In genomic region chr4:4535590-4535989, GRCh38 we compare ENCODE assay signal across 26 cellular contexts. TPM values are rescaled to one million over a fixed set of nuclear protein-coding genes. Genes with fewer than 3 reads are reported as not detected.
A peak's percentile ranks its signal among the peaks of the same experiment; 100 is the strongest.
DNase-seq lines count a peak whose midpoint lies in the region; ATAC-seq, FAIRE-seq and TF ChIP-seq lines count a peak whose summit lies in the region.
"Had no signal": no experiment of that assay in that cellular context is flagged by ENCODE, and none has a peak within 500 bp of the region (broad histone marks: within the 10 kb centered on the region; RNA-seq: fewer than 3 reads in every experiment).

No MANE protein-coding gene starts in this region.

- H4K20me1 ChIP-seq in HepG2 (ENCODE audit: insufficient read depth, low read length), result no peaks in the 10 kb centered on the region; the same call in 1 of the 2 replicates
- peaks cover 12% of the 10 kb centered on the region for H4K20me1 ChIP-seq in Loucy (ENCODE audit: insufficient read depth, low read length, poor library complexity, severe bottlenecking)

- no peaks in the 10 kb centered on the region for H3K9me2 ChIP-seq in Loucy (replicated peaks; ENCODE audit: low read depth, low read length)

- H3K79me2 ChIP-seq in HepG2 (ENCODE audit: insufficient read depth, low read length) (peaks cover 82% of the 10 kb centered on the region), Loucy (ENCODE audit: insufficient read depth, low read length) (peaks cover 75% of the 10 kb centered on the region)

- H3K4me1 Mint-ChIP-seq in activated T-helper 17 cell treated with anti-CD3 and anti-CD28 coated beads, Interleukin-2, amount 50 U/mL, for 72 hours, result peaks cover 23% of the 10 kb centered on the region
- H3K4me1 Mint-ChIP-seq in WTC11, result peaks cover 5% of the 10 kb centered on the region; the same call in 1 of the 2 replicates

- CTCF ChIA-PET in HepG2 (lab: Yijun Ruan, JAX; ENCODE audit: low intra/inter-chr PET ratio, low total read pairs), result no interaction called here
- CTCF ChIA-PET in WTC11 (lab: Charles Lee), result no interaction called here

- DNase-seq in HepG2 (ENCODE audit: low spot score) (no peak), right lobe of liver (no peak), epithelial cell of esophagus (ENCODE audit: low read depth) (peak; percentile 11), heart right ventricle (no peak), WTC11 (ENCODE audit: low spot score) (no peak)
- DNase-seq: 8988T; ACHN; BE2C; C1 segment of cervical spinal cord; CD4-positive, alpha-beta memory T cell; CD4-positive, CD25-positive, alpha-beta regulatory T cell; CD8-positive, alpha-beta memory T cell; COR-L47; DMS 273 treated with DMSO at 0.1 percent for 48 hours; DMS153; DMS79 treated with DMSO at 0.1 percent for 48 hours; GF-D8 had no signal

- H3K36me3 Mint-ChIP-seq in activated T-helper 17 cell treated with anti-CD3 and anti-CD28 coated beads, Interleukin-2, amount 50 U/mL, for 72 hours (ENCODE audit: low read depth), result peaks cover 8% of the 10 kb centered on the region
- no peaks in the 10 kb centered on the region for H3K36me3 Mint-ChIP-seq in WTC11
- H3K36me3 Mint-ChIP-seq: CD4-positive, CD25-positive, alpha-beta regulatory T cell had no signal

- peak overlapping the region; percentile 65 for H3K27ac ChIP-seq in HepG2 (ENCODE audit: extremely low read length, insufficient read depth, low read length)
- no peak overlapping the region for H3K27ac ChIP-seq in right lobe of liver
- H3K27ac ChIP-seq in heart right ventricle, result no peak overlapping the region
- H3K27ac ChIP-seq: BLaER1 had no signal

- BruUV-seq in HepG2 (replicated peaks; lab: Mats Ljungman, UMichigan), result no TSS peak

- H3K4me3 Mint-ChIP-seq in activated T-helper 17 cell treated with anti-CD3 and anti-CD28 coated beads, Interleukin-2, amount 50 U/mL, for 72 hours, result no peak overlapping the region
- no peak overlapping the region for H3K4me3 Mint-ChIP-seq in WTC11
- H3K4me3 Mint-ChIP-seq: CD14-positive monocyte; CD4-positive, alpha-beta memory T cell; CD8-positive, alpha-beta memory T cell had no signal

- ATAC-seq in HepG2 (peak; percentile 65), right lobe of liver (no peak), HG03045 (IDR thresholded peaks at IDR 0.05; ENCODE audit: unreplicated experiment) (no peak), heart right ventricle (no peak), WTC11 (no peak)
- no peak for ATAC-seq in activated T-helper 17 cell treated with anti-CD3 and anti-CD28 coated beads, Interleukin-2, amount 50 U/mL, for 72 hours (replicated peaks)

- H3K36me3 ChIP-seq in HepG2 (replicated peaks in 1 of 2; ENCODE audit: control insufficient read depth in 1 of 2, insufficient read depth in 2 of 2, low read length in 2 of 2) (no peaks in the 10 kb centered on the region), right lobe of liver (no peaks in the 10 kb centered on the region), Loucy (ENCODE audit: insufficient read depth, low read length) (no peaks in the 10 kb centered on the region), heart right ventricle (no peaks in the 10 kb centered on the region)
- H3K36me3 ChIP-seq: BE2C had no signal

- H3K4me1 ChIP-seq in HepG2 (ENCODE audit: insufficient read depth, low read length) (peaks cover 66% of the 10 kb centered on the region), right lobe of liver (peaks cover 0 to 11% (median 5%) of the 10 kb centered on the region in 4 donors), Loucy (ENCODE audit: insufficient read depth, low read length, poor library complexity, severe bottlenecking) (peaks cover 29% of the 10 kb centered on the region), heart right ventricle (peaks cover 3 to 35% (median 17%) of the 10 kb centered on the region in 9 donors)
- H3K4me1 ChIP-seq: BE2C had no signal

- no peak overlapping the region; the same call in 1 of the 2 replicates for H3K4me2 ChIP-seq in HepG2 (ENCODE audit: low read depth, low read length)
- H3K4me2 ChIP-seq in Loucy (ENCODE audit: low read depth, low read length, poor library complexity, severe bottlenecking), result peak overlapping the region; percentile 37
- H3K4me2 ChIP-seq: BLaER1 had no signal

- peak overlapping the region; percentile 56 for H3K27ac Mint-ChIP-seq in activated T-helper 17 cell treated with anti-CD3 and anti-CD28 coated beads, Interleukin-2, amount 50 U/mL, for 72 hours
- no peak overlapping the region for H3K27ac Mint-ChIP-seq in WTC11
- H3K27ac Mint-ChIP-seq: CD4-positive, CD25-positive, alpha-beta regulatory T cell had no signal

- TF ChIP-seq RAD21 in HepG2 (CRISPR knock-in tag; IDR thresholded peaks at IDR 0.05), result no peak

- TF ChIP-seq POLR2A in HepG2 (IDR thresholded peaks at IDR 0.05; ENCODE audit: insufficient read depth in 1 of 2, low read depth in 2 of 2, low read length in 2 of 2), result no peak
- no peak for TF ChIP-seq POLR2A in right lobe of liver (IDR thresholded peaks at IDR 0.05)

- H3K4me3 ChIP-seq in HepG2 (replicated peaks in 1 of 3; ENCODE audit: insufficient read depth in 1 of 3, low read depth in 2 of 3, low read length in 3 of 3) (no peak overlapping the region), right lobe of liver (no peak overlapping the region), Loucy (ENCODE audit: low read length, poor library complexity, severe bottlenecking) (no peak overlapping the region), epithelial cell of esophagus (ENCODE audit: low read length) (no peak overlapping the region), heart right ventricle (no peak overlapping the region)
- H3K4me3 ChIP-seq: BLaER1 had no signal

- POLR2A ChIA-PET in HepG2 (lab: Yijun Ruan, JAX) (no interaction called here), WTC11 (lab: Charles Lee) (no interaction called here)

- TF ChIP-seq EP300 in HepG2 (IDR thresholded peaks at IDR 0.05; ENCODE audit: low read depth in 2 of 2, low read length in 2 of 2), result no peak
- no peak for TF ChIP-seq EP300 in HepG2 (CRISPR knock-in tag; IDR thresholded peaks at IDR 0.05; ENCODE audit: borderline replicate concordance)

- H3K27me3 Mint-ChIP-seq in activated T-helper 17 cell treated with anti-CD3 and anti-CD28 coated beads, Interleukin-2, amount 50 U/mL, for 72 hours, result no peaks in the 10 kb centered on the region
- H3K27me3 Mint-ChIP-seq in WTC11 (ENCODE audit: low read depth), result no peaks in the 10 kb centered on the region
- H3K27me3 Mint-ChIP-seq: CD4-positive, alpha-beta memory T cell; CD4-positive, CD25-positive, alpha-beta regulatory T cell; CD8-positive, alpha-beta memory T cell had no signal

- intact Hi-C loops in HepG2 (cut with micrococcal nuclease; ENCODE audit: unreplicated experiment), result no loop called here
- intact Hi-C loops in right lobe of liver (cut with DNase I), result no loop called here
- intact Hi-C loops in heart right ventricle (cut with DNase I), result no loop called here

- H3K27me3 ChIP-seq in HepG2 (ENCODE audit: control insufficient read depth in 1 of 2, insufficient read depth in 2 of 2, low read length in 2 of 2) (no peaks in the 10 kb centered on the region), right lobe of liver (no peaks in the 10 kb centered on the region), Loucy (ENCODE audit: insufficient read depth, low read length, poor library complexity, severe bottlenecking) (no peaks in the 10 kb centered on the region), heart right ventricle (no peaks in the 10 kb centered on the region)
- H3K27me3 ChIP-seq: BE2C, BLaER1 had no signal

- TF ChIP-seq CTCF in HepG2 (CRISPR knock-in tag; IDR thresholded peaks at IDR 0.05) (no peak), right lobe of liver (IDR thresholded peaks at IDR 0.05) (no peak), Loucy (conservative IDR thresholded peaks at IDR 0.05; ENCODE audit: low read length) (no peak), epithelial cell of esophagus (IDR thresholded peaks at IDR 0.05; ENCODE audit: insufficient read depth, low read depth, low read length, missing control alignments) (no peak), heart right ventricle (IDR thresholded peaks at IDR 0.05) (no peak), WTC11 (IDR thresholded peaks at IDR 0.05) (no peak)

- H3K9me3 ChIP-seq in HepG2 (ENCODE audit: low read length) (no peaks in the 10 kb centered on the region), right lobe of liver (no peaks in the 10 kb centered on the region), Loucy (ENCODE audit: insufficient read depth, low read depth, low read length) (no peaks in the 10 kb centered on the region), heart right ventricle (no peaks in the 10 kb centered on the region)
- H3K9me3 ChIP-seq: BE2C, BLaER1 had no signal

- H3K9ac ChIP-seq in HepG2 (ENCODE audit: insufficient read depth, low read depth, low read length) (no peak overlapping the region; the same call in 1 of the 2 replicates), Loucy (ENCODE audit: low read depth, low read length, poor library complexity, severe bottlenecking) (no peak overlapping the region)
- H3K9ac ChIP-seq: BLaER1 had no signal

- no peaks in the 10 kb centered on the region for H3K9me3 Mint-ChIP-seq in activated T-helper 17 cell treated with anti-CD3 and anti-CD28 coated beads, Interleukin-2, amount 50 U/mL, for 72 hours
- no peaks in the 10 kb centered on the region for H3K9me3 Mint-ChIP-seq in WTC11
- H3K9me3 Mint-ChIP-seq: CD14-positive monocyte; CD4-positive, alpha-beta memory T cell; CD4-positive, CD25-positive, alpha-beta regulatory T cell; CD8-positive, alpha-beta memory T cell had no signal

- H2AFZ ChIP-seq in HepG2 (ENCODE audit: low read length) (no peak overlapping the region), Loucy (ENCODE audit: low read length) (no peak overlapping the region)

- in situ Hi-C loops in HepG2 (cut with HindIII; ENCODE audit: extremely low pct_ligation_motif_present, low pct_unique_long_range_greater_than_20kb), result no loop called here

- no peaks in the 10 kb centered on the region for H3F3A ChIP-seq in Loucy (ENCODE audit: low read depth)

- no peak for FAIRE-seq in HepG2 (lab: Jason Lieb, UNC)
- FAIRE-seq: A204.1, G401.6, GM12892, GM18507 had no signal

RNA-seq across cellular contexts. Expression of gene STX18, which starts 6.3 kb away (rescaled TPM):
- 37.1 and 41.2 TPM in 2 replicates for total RNA-seq in HepG2 (2016; rRNA removed; fragmentation: Illumina TruSeq; extraction: Trizol)
- 11.5 and 14.0 TPM in 2 replicates for total RNA-seq in HepG2 (2016; cell fraction: cytosol; rRNA removed; fragmentation: Illumina TruSeq; extraction: Trizol; ENCODE audit: low read depth)
- 40.9 and 44.1 TPM in 2 replicates for total RNA-seq in HepG2 (2016; cell fraction: insoluble cytoplasmic fraction; rRNA removed; fragmentation: Illumina TruSeq; extraction: Trizol)
- total RNA-seq in HepG2 (2016; cell fraction: membrane; rRNA removed; fragmentation: Illumina TruSeq; extraction: Trizol), result 12.6 and 15.9 TPM in 2 replicates
- 24.4 and 27.9 TPM in 2 replicates for total RNA-seq in HepG2 (2016; cell fraction: nucleus; rRNA removed; fragmentation: Illumina TruSeq; extraction: Trizol)
- polyA plus RNA-seq in HepG2 (2011; rRNA removed), result 23.9 TPM in 2 replicates
- polyA plus RNA-seq in HepG2 (2011; cell fraction: cytosol; rRNA removed), result 17.9 and 20.1 TPM in 2 replicates
- 24.6 and 26.7 TPM in 2 replicates for polyA plus RNA-seq in HepG2 (2011; cell fraction: nucleus; rRNA removed)
- 22.7 and 31.3 TPM in 2 replicates for polyA plus RNA-seq in HepG2 (2012)
- 4.8 and 5.9 TPM in 2 replicates for polyA plus RNA-seq in HepG2 (2016; cell fraction: cytosol; fragmentation: Illumina TruSeq; extraction: Trizol; ENCODE audit: low read depth)
- 50.8 and 51.9 TPM in 2 replicates for polyA plus RNA-seq in HepG2 (2016; cell fraction: insoluble cytoplasmic fraction; fragmentation: Illumina TruSeq; extraction: Trizol; ENCODE audit: low read depth)
- polyA plus RNA-seq in HepG2 (2016; cell fraction: membrane; fragmentation: Illumina TruSeq; extraction: Trizol; ENCODE audit: low read depth), result 7.5 and 10.0 TPM in 2 replicates
- polyA plus RNA-seq in HepG2 (2016; cell fraction: nucleus; fragmentation: Illumina TruSeq; extraction: Trizol; ENCODE audit: insufficient read depth, low read depth), result 47.1 and 53.3 TPM in 2 replicates
- polyA minus RNA-seq in HepG2 (2011; rRNA and poly(A)+ RNA removed; ENCODE audit: low replicate concordance), result 11.7 and 20.0 TPM in 2 replicates
- 8.2 and 11.2 TPM in 2 replicates for polyA minus RNA-seq in HepG2 (2011; cell fraction: cytosol; rRNA and poly(A)+ RNA removed)
- polyA minus RNA-seq in HepG2 (2011; cell fraction: nucleus; rRNA and poly(A)+ RNA removed), result 42.9 and 44.3 TPM in 2 replicates
- 10 to 100 TPM; 11.7 to 18.4 (median 15.8) TPM for total RNA-seq in right lobe of liver
- 10 to 100 TPM; 19.1 to 26.9 TPM for total RNA-seq in activated T-helper 17 cell treated with anti-CD3 and anti-CD28 coated beads, Interleukin-2, amount 50 U/mL, for 72 hours
- 10 to 100 TPM; 13.5 to 22.5 (median 18.0) TPM for total RNA-seq in heart right ventricle
- 10 to 100 TPM; 20.2 to 24.5 TPM for polyA plus RNA-seq in heart right ventricle
- 14.1 to 16.9 TPM (median 16.7 TPM) in 3 replicates for total RNA-seq in WTC11 (2021)
